ENCODE assay signal across 8 cellular contexts in the genomic region with DNA sequence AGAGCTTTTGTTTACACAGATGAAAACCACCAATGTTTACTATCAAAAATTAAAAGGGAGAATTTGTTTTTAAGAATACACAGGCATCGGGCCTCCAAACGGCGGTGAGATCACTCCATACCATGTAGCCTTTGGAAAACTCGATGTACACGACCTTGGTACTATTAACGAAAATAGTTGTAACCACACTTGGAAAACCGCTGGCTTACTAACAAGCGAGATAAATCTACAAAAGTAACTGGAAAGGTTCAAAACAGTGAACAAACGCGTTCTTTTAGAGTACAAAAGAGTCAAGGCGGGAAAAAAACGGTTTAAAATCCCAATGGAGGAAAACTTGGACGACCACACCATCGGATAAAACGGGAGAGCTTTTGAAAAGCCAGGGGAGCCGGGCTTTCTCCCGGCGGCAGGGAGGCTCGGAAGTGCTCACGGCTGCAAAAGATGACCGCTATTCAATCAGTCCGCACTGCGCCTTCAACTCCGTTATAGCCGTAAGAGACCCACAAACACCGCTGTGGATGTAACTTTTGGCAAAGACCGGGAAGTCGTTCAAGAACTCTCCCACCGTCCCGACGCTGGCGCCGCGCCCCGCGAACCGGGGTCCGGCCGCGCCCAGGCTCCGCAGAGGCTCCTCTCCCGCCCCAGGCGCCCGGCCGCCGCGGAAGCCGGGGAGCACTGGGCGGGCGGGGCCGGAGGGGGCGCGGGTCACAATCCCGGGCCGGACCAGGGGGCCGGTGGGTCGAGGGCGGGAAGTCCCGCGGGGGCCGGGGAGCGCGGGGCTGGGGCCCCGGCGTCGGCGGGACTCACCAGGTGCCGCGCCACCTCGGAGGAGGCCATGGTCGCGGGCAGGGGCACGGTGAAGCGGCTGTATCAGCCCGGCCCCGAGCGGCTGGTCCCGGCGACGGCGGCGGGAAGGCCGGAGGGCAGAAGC. TPM values are rescaled to one million over a fixed set of nuclear protein-coding genes. Genes with fewer than 3 reads are reported as not detected.
DNase-seq lines count a peak whose midpoint lies in the region; ATAC-seq and TF ChIP-seq lines count a peak whose summit lies in the region.

No MANE protein-coding gene starts in this region.

- DNase-seq in activated CD4-positive, CD25-positive, alpha-beta regulatory T cell treated with anti-CD3 and anti-CD28 coated beads, Interleukin-2, amount 50 U/mL, for 72 hours = peak; percentile 32
- DNase-seq in PC-9 (peak in 1 of 2 experiments; percentile 39), dorsolateral prefrontal cortex (peak in 2 of 10 donors; percentile 15 to 44), right lobe of liver (peak in 2 of 3 donors; percentile 72 to 73), OCI-M1 (lab: John Stamatoyannopoulos, UW) (no peak)

- H3K27ac ChIP-seq in PC-9 = peak overlapping the region; percentile 55
- peak overlapping the region in 58 of 59 donors; percentile 18 to 96 (median 91) for H3K27ac ChIP-seq in dorsolateral prefrontal cortex
- peak overlapping the region; percentile 85 to 96 (median 95) for H3K27ac ChIP-seq in right lobe of liver
- H3K27ac ChIP-seq in subcutaneous abdominal adipose tissue (ENCODE audit: low read depth, low read length) = peak overlapping the region; percentile 84

- H3F3A ChIP-seq in PC-9 (ENCODE audit: insufficient read depth, low read depth) = 0 out of 2 replicates have a peak, but pooled peaks cover 7% of the 10 kb centered on the region

- peaks cover 57% of the 10 kb centered on the region for H3K4me1 ChIP-seq in PC-9 (replicated peaks; ENCODE audit: insufficient read depth)
- peaks cover 0 to 31% (median 12%) of the 10 kb centered on the region in 4 donors for H3K4me1 ChIP-seq in right lobe of liver
- peaks cover under 1 to 42% (median 40%) of the 10 kb centered on the region in 5 donors for H3K4me1 ChIP-seq in subcutaneous abdominal adipose tissue (ENCODE audit: control insufficient read depth in 5 of 5, insufficient read depth in 5 of 5, low read length in 5 of 5)

- peak overlapping the region; percentile 32 to 94 (median 90) for H3K9ac ChIP-seq in subcutaneous abdominal adipose tissue (ENCODE audit: low read length in 5 of 5)

- H2AFZ ChIP-seq in PC-9 = peak overlapping the region; percentile 60

- TF ChIP-seq CTCF in PC-9 (conservative IDR thresholded peaks at IDR 0.05) = no peak
- TF ChIP-seq CTCF in dorsolateral prefrontal cortex (IDR thresholded peaks at IDR 0.05 in 54 of 56, conservative IDR thresholded peaks at IDR 0.05 in 2 of 56; ENCODE audit: low read depth in 1 of 56, partially characterized antibody in 56 of 56) = no peak
- TF ChIP-seq CTCF in right lobe of liver (IDR thresholded peaks at IDR 0.05) = no peak

- no peak for ATAC-seq in activated CD4-positive, CD25-positive, alpha-beta regulatory T cell treated with anti-CD3 and anti-CD28 coated beads, Interleukin-2, amount 50 U/mL, for 24 hours
- ATAC-seq in HG02623 (IDR thresholded peaks at IDR 0.05; ENCODE audit: unreplicated experiment) (peak; percentile 11), right lobe of liver (peak; percentile 25 to 47 (median 38))

- H3K36me3 ChIP-seq in PC-9 (ENCODE audit: low read depth) (no peaks in the 10 kb centered on the region), right lobe of liver (no peaks in the 10 kb centered on the region), subcutaneous abdominal adipose tissue (ENCODE audit: control insufficient read depth in 5 of 5, insufficient read depth in 5 of 5, low read length in 5 of 5) (no peaks in the 10 kb centered on the region)

- H3K9me3 ChIP-seq in PC-9 (ENCODE audit: insufficient read depth, low read depth) (0 out of 2 replicates have a peak, but pooled peaks cover 3% of the 10 kb centered on the region), right lobe of liver (no peaks in the 10 kb centered on the region), subcutaneous abdominal adipose tissue (ENCODE audit: control insufficient read depth in 5 of 5, low read length in 5 of 5) (no peaks in the 10 kb centered on the region)

- H3K4me2 ChIP-seq in PC-9 = peak overlapping the region; percentile 80

- H4K20me1 ChIP-seq in PC-9 (ENCODE audit: insufficient read depth) = peaks cover 11% of the 10 kb centered on the region

- H3K4me3 ChIP-seq in PC-9 (peak overlapping the region; percentile 82), dorsolateral prefrontal cortex (peak overlapping the region; percentile 50 to 87 (median 73)), right lobe of liver (peak overlapping the region; percentile 65 to 82 (median 69)), subcutaneous abdominal adipose tissue (ENCODE audit: low read depth in 1 of 5, low read length in 5 of 5) (peak overlapping the region; percentile 75 to 89 (median 85))

- POLR2A ChIA-PET in PC-9 (lab: Charles Lee; ENCODE audit: unreplicated experiment) = interaction anchor here (0.5 to 1.6 kb wide), 12 partner anchors 9 to 1076 kb away, joined by 3 to 29 read pairs (median 6); no protein-coding TSS in a partner anchor

- 2% methylated on average over 28 of the region's 83 CpGs for WGBS in right lobe of liver (ENCODE audit: insufficient coverage, low coverage, low lambda C conversion rate, missing lambda C conversion rate)

- TF ChIP-seq POLR2A in right lobe of liver (IDR thresholded peaks at IDR 0.05) = no peak

- H3K9me2 ChIP-seq in PC-9 (ENCODE audit: insufficient read depth) = no peaks in the 10 kb centered on the region

- H3K79me2 ChIP-seq in PC-9 (ENCODE audit: low read depth) = peaks cover 85% of the 10 kb centered on the region

- intact Hi-C loops in PC-9 (cut with micrococcal nuclease; ENCODE audit: unreplicated experiment) (loop anchor here (2.0 kb wide), 1 partner anchor 66 kb away; no protein-coding TSS in a partner anchor), dorsolateral prefrontal cortex (cut with DNase I) (no loop called here), right lobe of liver (cut with DNase I) (no loop called here)

- no peaks in the 10 kb centered on the region for H3K27me3 ChIP-seq in PC-9 (ENCODE audit: insufficient read depth, low read depth)
- H3K27me3 ChIP-seq in dorsolateral prefrontal cortex = peaks cover 0 to 24% (median 0%) of the 10 kb centered on the region in 45 donors
- no peaks in the 10 kb centered on the region for H3K27me3 ChIP-seq in right lobe of liver
- H3K27me3 ChIP-seq in subcutaneous abdominal adipose tissue (ENCODE audit: control insufficient read depth in 5 of 5, insufficient read depth in 4 of 5, low read length in 5 of 5) = no peaks in the 10 kb centered on the region

- BruUV-seq in PC-9 (replicated peaks; lab: Mats Ljungman, UMichigan) = no TSS peak

- CTCF ChIA-PET in PC-9 (lab: Charles Lee) = interaction anchor here (0.6 kb wide), 2 partner anchors 82 to 99 kb away, joined by 4 to 5 read pairs; no protein-coding TSS in a partner anchor

RNA-seq across cellular contexts. Expression of gene SEPTIN10, which starts 0.5 kb away (rescaled TPM):
- total RNA-seq in PC-9 (2021) (112 and 119 TPM in 2 replicates), dorsolateral prefrontal cortex (10 to 100 TPM; 14.0 to 64.1 (median 26.0) TPM), right lobe of liver (10 to 100 TPM; 34.6 to 52.8 (median 40.8) TPM)

RNA-seq across cellular contexts. Expression of gene SOWAHC, which starts 0.9 kb away (rescaled TPM):
- total RNA-seq in PC-9 (2021) (12.8 and 14.3 TPM in 2 replicates), dorsolateral prefrontal cortex (1 to 10 TPM; 1.4 to 6.7 (median 3.7) TPM), right lobe of liver (10 to 100 TPM; 13.0 to 55.1 (median 34.4) TPM)

Comparison
In these comparisons a context has a peak if more than half of its experiments do, and no peak if none do; other contexts are left out.
1. ATAC-seq: peak in HG02623 (single experiment) and right lobe of liver (4 of 4); none in activated CD4-positive, CD25-positive, alpha-beta regulatory T cell treated with anti-CD3 and anti-CD28 coated beads, Interleukin-2, amount 50 U/mL, for 24 hours (0 of 2).
2. Peak in every context shown above with its lines, with median percentiles within 50 percentile points of each other: H3K27ac ChIP-seq and H3K4me3 ChIP-seq.